ENCODE assay signal across 25 cellular contexts in genomic region chr9:28925184-28925583, GRCh38.
DNase-seq lines count a peak whose midpoint lies in the region; ATAC-seq, FAIRE-seq and TF ChIP-seq lines count a peak whose summit lies in the region.
"Had no signal": no experiment of that assay in that cellular context is flagged by ENCODE, and none has a peak within 500 bp of the region (broad histone marks: within the 10 kb centered on the region; RNA-seq: fewer than 3 reads in every experiment).

No MANE protein-coding gene starts in this region.

- no peak overlapping the region for H3K4me2 ChIP-seq in keratinocyte (ENCODE audit: control insufficient read depth, extremely low read depth, insufficient read depth, low read depth, low read length)

- TF ChIP-seq POLR2A in uterus (IDR thresholded peaks at IDR 0.05) = no peak

- FAIRE-seq in keratinocyte (lab: Jason Lieb, UNC) (no peak), urothelium cell line (lab: Jason Lieb, UNC) (no peak), small intestine (lab: Jason Lieb, UNC) (no peak)
- FAIRE-seq: GM12891, H54 had no signal

- WGBS in small intestine, 3 donors = 34 to 67% (median 47%) methylated on average over 2 of the region's 2 CpGs

- H3K9ac ChIP-seq in keratinocyte (ENCODE audit: control insufficient read depth, extremely low read depth, insufficient read depth, low read length) = no peak overlapping the region

- dilution Hi-C loops in keratinocyte (cut with MboI; ENCODE audit: extremely low pct_ligation_motif_present, low sequenced_read_pairs) = no loop called here

- H3K9me3 ChIP-seq in RWPE2 (ENCODE audit: severe bottlenecking) (no peaks in the 10 kb centered on the region), keratinocyte (ENCODE audit: control insufficient read depth, low read depth, low read length) (no peaks in the 10 kb centered on the region), small intestine (ENCODE audit: control insufficient read depth, low read depth) (no peaks in the 10 kb centered on the region), uterus (no peaks in the 10 kb centered on the region)
- H3K9me3 ChIP-seq: Caco-2 had no signal

- TF ChIP-seq CTCF in RWPE2 (IDR thresholded peaks at IDR 0.05; ENCODE audit: poor library complexity, severe bottlenecking) = no peak
- no peak for TF ChIP-seq CTCF in keratinocyte (optimal IDR thresholded peaks at IDR 0.05 in 1 of 3, IDR thresholded peaks at IDR 0.05 in 1 of 3, conservative IDR thresholded peaks at IDR 0.05 in 1 of 3; ENCODE audit: extremely low read depth in 1 of 3, insufficient read depth in 2 of 3, low read length in 3 of 3)
- no peak for TF ChIP-seq CTCF in uterus (IDR thresholded peaks at IDR 0.05)

- H4K20me1 ChIP-seq in keratinocyte (ENCODE audit: control insufficient read depth, extremely low read depth, insufficient read depth, low read length) = no peaks in the 10 kb centered on the region

- no peak overlapping the region for H2AFZ ChIP-seq in keratinocyte (ENCODE audit: control insufficient read depth, low read length)

- H3K27ac ChIP-seq in RWPE2 (ENCODE audit: poor library complexity, severe bottlenecking) = no peak overlapping the region
- H3K27ac ChIP-seq in keratinocyte (ENCODE audit: control insufficient read depth, insufficient read depth, low read length) = no peak overlapping the region
- no peak overlapping the region for H3K27ac ChIP-seq in small intestine (ENCODE audit: low read depth in 1 of 2, low read length in 1 of 2)
- H3K27ac ChIP-seq in uterus = no peak overlapping the region
- H3K27ac ChIP-seq: HL-60, SK-N-MC had no signal

- no peaks in the 10 kb centered on the region for H3K79me2 ChIP-seq in keratinocyte (ENCODE audit: control insufficient read depth, insufficient read depth, low read length)

- H3K4me1 ChIP-seq in RWPE2 (ENCODE audit: insufficient read depth, poor library complexity, severe bottlenecking) = peaks cover 41% of the 10 kb centered on the region
- H3K4me1 ChIP-seq in keratinocyte (ENCODE audit: control insufficient read depth, extremely low read depth, insufficient read depth, low read length) = peaks cover 33% of the 10 kb centered on the region
- no peaks in the 10 kb centered on the region for H3K4me1 ChIP-seq in small intestine (ENCODE audit: control insufficient read depth in 2 of 2, insufficient read depth in 1 of 2, low read depth in 1 of 2, low read length in 1 of 2)
- H3K4me1 ChIP-seq in uterus = no peaks in the 10 kb centered on the region
- H3K4me1 ChIP-seq: Caco-2 had no signal

- peak; percentile 73 for ATAC-seq in RWPE2 (ENCODE audit: low read depth)

- no peak overlapping the region for H3K4me3 ChIP-seq in RWPE2 (ENCODE audit: severe bottlenecking)
- no peak overlapping the region for H3K4me3 ChIP-seq in keratinocyte (ENCODE audit: control insufficient read depth in 2 of 3, extremely low read depth in 1 of 3, insufficient read depth in 2 of 3, low read depth in 1 of 3, low read length in 3 of 3)
- H3K4me3 ChIP-seq in small intestine (ENCODE audit: low read depth in 1 of 2, low read length in 2 of 2) = no peak overlapping the region
- no peak overlapping the region for H3K4me3 ChIP-seq in uterus
- H3K4me3 ChIP-seq: SK-N-MC had no signal

- no peaks in the 10 kb centered on the region for H3K36me3 ChIP-seq in RWPE2 (ENCODE audit: low read depth)
- no peaks in the 10 kb centered on the region for H3K36me3 ChIP-seq in keratinocyte (ENCODE audit: control insufficient read depth in 2 of 2, extremely low read depth in 1 of 2, insufficient read depth in 2 of 2, low read length in 2 of 2)
- H3K36me3 ChIP-seq in small intestine (ENCODE audit: control insufficient read depth in 2 of 2, insufficient read depth in 2 of 2, low read length in 2 of 2) = no peaks in the 10 kb centered on the region
- no peaks in the 10 kb centered on the region for H3K36me3 ChIP-seq in uterus

- no peaks in the 10 kb centered on the region for H3K9me1 ChIP-seq in keratinocyte (ENCODE audit: control insufficient read depth, extremely low read depth, insufficient read depth, low read length)

- H3K27me3 ChIP-seq in RWPE2 (ENCODE audit: insufficient read depth, poor library complexity, severe bottlenecking) (no peaks in the 10 kb centered on the region), keratinocyte (ENCODE audit: control insufficient read depth, extremely low read depth, insufficient read depth, low read length) (no peaks in the 10 kb centered on the region), small intestine (ENCODE audit: control insufficient read depth in 2 of 2, insufficient read depth in 2 of 2, low read length in 2 of 2) (no peaks in the 10 kb centered on the region), uterus (no peaks in the 10 kb centered on the region)

- DNase-seq in M059J (ENCODE audit: low read depth) (peak; percentile 65), RWPE2 (ENCODE audit: low spot score) (peak; percentile 51), keratinocyte (ENCODE audit: low read depth, low spot score) (peak; percentile 28), urothelium cell line (ENCODE audit: low spot score) (peak; percentile 8), small intestine (no peak), posterior cingulate gyrus (no peak), uterus (no peak)
- DNase-seq: C1 segment of cervical spinal cord; Caco-2; CD4-positive, alpha-beta memory T cell; DMS79 treated with DMSO at 0.1 percent for 48 hours; GF-D8; Karpas-422; MV-4-11; NCI-H1105; NCI-H146; NCI-H1930; NCI-H2107; NCI-H524; NCI-H774; SIG-M5 had no signal

- intact Hi-C loops in posterior cingulate gyrus (cut with DNase I) (no loop called here), uterus (cut with DNase I; ENCODE audit: low total_unique reads) (no loop called here)

Comparison
In these comparisons a context has a peak if more than half of its experiments do, and no peak if none do; other contexts are left out.
1. DNase-seq: peak in M059J (single experiment), RWPE2 (single experiment), keratinocyte (single experiment) and urothelium cell line (single experiment); none in small intestine (single experiment), posterior cingulate gyrus (0 of 10) and uterus (0 of 2).